Comparison of ENCODE assay signal across 8 cellular contexts in the genomic region with DNA sequence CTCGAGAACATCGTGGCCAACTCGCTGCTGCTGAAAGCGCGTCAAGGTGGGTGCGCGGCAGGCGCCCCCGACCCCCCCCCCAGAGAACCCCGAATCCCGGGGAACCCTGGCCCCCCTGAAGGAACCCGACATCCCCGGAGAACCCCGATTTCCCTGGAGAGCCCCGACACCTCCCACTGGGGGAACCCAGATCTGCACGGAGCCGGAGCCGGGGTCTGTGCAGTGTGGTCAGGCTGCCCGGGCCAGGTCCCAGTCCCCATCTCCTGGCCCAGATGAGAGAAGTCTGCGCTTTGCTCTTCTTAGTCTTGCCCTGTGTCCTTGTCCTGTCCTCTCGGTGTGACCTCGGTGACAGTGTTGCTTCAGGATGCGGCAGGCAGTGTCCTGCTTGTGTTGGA. TPM values are rescaled to one million over a fixed set of nuclear protein-coding genes. Genes with fewer than 3 reads are reported as not detected.
DNase-seq lines count a peak whose midpoint lies in the region; ATAC-seq and TF ChIP-seq lines count a peak whose summit lies in the region.

No MANE protein-coding gene starts in this region.

- H3K79me2 ChIP-seq in GM23248 (ENCODE audit: insufficient read depth), result peaks cover 71% of the 10 kb centered on the region

- H3F3A ChIP-seq in GM23248 (ENCODE audit: insufficient read depth), result peaks cover 8% of the 10 kb centered on the region; the same call in 1 of the 2 replicates

- 0 to 1% methylated on average over 12 to 22 of the region's 23 CpGs for WGBS in GM23248 (ENCODE audit: low coverage in 1 of 2, low lambda C conversion rate in 2 of 2, missing lambda C conversion rate in 2 of 2), 2 experiments
- WGBS in heart right ventricle, 2 donors, result 0 to 2% methylated on average over 23 of the region's 23 CpGs

- ATAC-seq in heart right ventricle (peak in 5 of 8 donors; percentile 11 to 36 (median 25)), sciatic nerve (peak; percentile 14), GM18517 (IDR thresholded peaks at IDR 0.05; ENCODE audit: unreplicated experiment) (no peak)

- peak overlapping the region; percentile 95 for H3K4me2 ChIP-seq in GM23248 (ENCODE audit: unreplicated experiment)

- H3K36me3 ChIP-seq in GM23248 (ENCODE audit: low read depth) (no peaks in the 10 kb centered on the region), heart right ventricle (peaks cover 0 to 13% (median 0%) of the 10 kb centered on the region in 9 donors)

- no peaks in the 10 kb centered on the region for H3K9me2 ChIP-seq in GM23248 (ENCODE audit: insufficient read depth)

- in situ Hi-C loops in GM23248 (cut with MboI), result no loop called here

- no peaks in the 10 kb centered on the region; the same call in 1 of the 2 replicates for H4K20me1 ChIP-seq in GM23248 (ENCODE audit: insufficient read depth)

- H3K4me1 ChIP-seq in GM23248 (ENCODE audit: insufficient read depth) (peaks cover 18% of the 10 kb centered on the region), heart right ventricle (peaks cover 9 to 33% (median 25%) of the 10 kb centered on the region in 9 donors)

- TF ChIP-seq CTCF in WI38 (IDR thresholded peaks at IDR 0.05; ENCODE audit: low read depth, low read length) (no peak), heart right ventricle (IDR thresholded peaks at IDR 0.05) (no peak)

- no peaks in the 10 kb centered on the region for H3K9me3 ChIP-seq in GM23248 (ENCODE audit: low read depth)
- H3K9me3 ChIP-seq in heart right ventricle, result no peaks in the 10 kb centered on the region

- peak overlapping the region; percentile 99 for H3K4me3 ChIP-seq in GM23248
- H3K4me3 ChIP-seq in WI38 (ENCODE audit: low read depth, low read length), result peak overlapping the region; percentile 85
- peak overlapping the region; percentile 77 to 99 (median 97) for H3K4me3 ChIP-seq in heart right ventricle

- H3K9ac ChIP-seq in GM23248, result peak overlapping the region; percentile 95

- no peaks in the 10 kb centered on the region for H3K27me3 ChIP-seq in GM23248 (replicated peaks; ENCODE audit: insufficient read depth)
- no peaks in the 10 kb centered on the region for H3K27me3 ChIP-seq in heart right ventricle

- intact Hi-C loops in heart right ventricle (cut with DNase I) (loop anchor here in 2 of 10 donors (5.0 to 10.0 kb wide), 3 partner anchors 71 to 549 kb away; a partner anchor contains a TSS), sciatic nerve (cut with DNase I) (no loop called here)

- peak overlapping the region; percentile 95 for H2AFZ ChIP-seq in GM23248

- H3K27ac ChIP-seq in GM23248 (no peak overlapping the region), heart right ventricle (peak overlapping the region; percentile 66 to 95 (median 92))

- DNase-seq in GM23248 (peak; percentile 30), heart right ventricle (no peak), sciatic nerve (ENCODE audit: low spot score) (peak; percentile 76), mucosa of gallbladder (ENCODE audit: low spot score) (no peak), islet precursor cell (no peak), KG1 (lab: John Stamatoyannopoulos, UW) (no peak)

RNA-seq across cellular contexts. Expression of a gene that starts 0.7 kb away (rescaled TPM):
- total RNA-seq in GM23248 (2014; rRNA removed; shearing (Covaris generic)), result 5.8 and 7.1 TPM in 2 replicates
- polyA plus RNA-seq in GM23248 (2016; fragmentation: Nextera tagmentation; extraction: Ambion mirVana) (5.1 and 6.5 TPM in 2 replicates), heart right ventricle (10 to 100 TPM in 1 of 2 donors, 1 to 10 TPM in 1; 4.7 to 24.5 TPM)
- total RNA-seq in heart right ventricle (10 to 100 TPM in 6 of 10 donors, 1 to 10 TPM in 4; 6.2 to 13.4 (median 10.3) TPM), sciatic nerve (14.8 TPM), mucosa of gallbladder (7.3 TPM)

RNA-seq across cellular contexts. Expression of a gene that starts 0.9 kb away (rescaled TPM):
- 15.9 and 20.6 TPM in 2 replicates for total RNA-seq in GM23248 (2014; rRNA removed; shearing (Covaris generic))
- polyA plus RNA-seq in GM23248 (2016; fragmentation: Nextera tagmentation; extraction: Ambion mirVana), result 19.3 and 20.5 TPM in 2 replicates
- total RNA-seq in heart right ventricle, result 10 to 100 TPM; 12.4 to 24.0 (median 17.3) TPM
- 10 to 100 TPM; 12.5 to 19.1 TPM for polyA plus RNA-seq in heart right ventricle
- total RNA-seq in sciatic nerve, result 20.0 TPM
- 17.6 TPM for total RNA-seq in mucosa of gallbladder

Comparison
In these comparisons a context has a peak if more than half of its experiments do, and no peak if none do; other contexts are left out.
1. DNase-seq: peak in GM23248 (single experiment) and sciatic nerve (single experiment); none in heart right ventricle (0 of 2), mucosa of gallbladder (single experiment), islet precursor cell (single experiment) and KG1 (single experiment).
2. Peak in every context shown above with its lines, with median percentiles within 50 percentile points of each other: H3K4me3 ChIP-seq.